ENCODE assay signal across 31 cellular contexts in genomic region chr6:129307845-129308244, GRCh38.
"Had no signal": no experiment of that assay in that cellular context is flagged by ENCODE, and none has a peak within 500 bp of the region (broad histone marks: within the 10 kb centered on the region; RNA-seq: fewer than 3 reads in every experiment).

No MANE protein-coding gene starts in this region.

- H3K27ac ChIP-seq: ascending aorta, cardiac muscle cell, VCaP had no signal

- FAIRE-seq: bronchial epithelial cell, TTC549 had no signal

- H3K9me3 ChIP-seq: ascending aorta had no signal

- H3K36me3 ChIP-seq: ascending aorta, cardiac muscle cell had no signal

- H3K27me3 ChIP-seq: ascending aorta, cardiac muscle cell had no signal

- H3K4me1 ChIP-seq: ascending aorta had no signal

- H3K4me3 ChIP-seq: ascending aorta, cardiac muscle cell had no signal

- DNase-seq: activated B cell treated with CpG ODN at 0.5 μM for 24 hours; activated CD4-positive, alpha-beta memory T cell treated with anti-CD3 and anti-CD28 coated beads for 36 hours; activated CD4-positive, alpha-beta T cell treated with anti-CD3 and anti-CD28 coated beads for 4 hours; activated CD4-positive, alpha-beta T cell treated with anti-CD3 and anti-CD28 coated beads, Interleukin-2, amount 10 ng/mL, durations not matched to agents 24 days and 14 days; activated CD4-positive, alpha-beta T cell treated with anti-CD3 and anti-CD28 coated beads, Interleukin-2, amount 50 U/mL, for 1 hour; activated CD4-positive, alpha-beta T cell treated with anti-CD3 and anti-CD28 coated beads, Interleukin-2, amount 50 U/mL, for 4 hours; activated CD4-positive, CD25-positive, alpha-beta regulatory T cell treated with anti-CD3 and anti-CD28 coated beads, Interleukin-2, amount 50 U/mL, for 72 hours; activated CD8-positive, alpha-beta memory T cell treated with anti-CD3 and anti-CD28 coated beads, Interleukin-2, amount 50 U/mL, for 4 hours; activated CD8-positive, alpha-beta T cell treated with anti-CD3 and anti-CD28 coated beads for 36 hours; activated effector memory CD4-positive, alpha-beta T cell treated with anti-CD3 and anti-CD28 coated beads, Interleukin-2, amount 50 U/mL, for 16 hours; activated gamma-delta T cell treated with Interleukin-2 at 50 U/mL for 16 hours; activated naive CD4-positive, alpha-beta T cell; activated naive CD4-positive, alpha-beta T cell treated with anti-CD3 and anti-CD28 coated beads for 36 hours; activated naive CD8-positive, alpha-beta T cell treated with anti-CD3 and anti-CD28 coated beads, Interleukin-2, amount 10 ng/mL, durations not matched to agents 7 days and 5 days; activated naive CD8-positive, alpha-beta T cell treated with anti-CD3 and anti-CD28 coated beads, Interleukin-2, amount 50 U/mL, for 24 hours; activated T-cell treated with anti-CD3 and anti-CD28 coated beads for 4 hours; activated T-cell treated with anti-CD3 and anti-CD28 coated beads, Interleukin-2, amount 50 U/mL, for 1 hour; activated T-cell treated with anti-CD3 and anti-CD28 coated beads, Interleukin-2, amount 50 U/mL, for 4 hours; activated T-cell treated with anti-CD3 and anti-CD28 coated beads, Interleukin-2, amount 50 U/mL, for 72 hours; amygdala; anterior cingulate cortex; caudate nucleus; cerebellar nuclear complex; T-helper 2 cell; T-helper 9 cell had no signal

- ATAC-seq: activated CD8-positive, alpha-beta T cell treated with anti-CD3 and anti-CD28 coated beads for 36 hours; activated naive CD8-positive, alpha-beta T cell treated with anti-CD3 and anti-CD28 coated beads, Interleukin-2, amount 50 U/mL, for 24 hours; activated T-cell treated with anti-CD3 and anti-CD28 coated beads, Interleukin-2, amount 50 U/mL, for 4 hours; activated T-cell treated with anti-CD3 and anti-CD28 coated beads, Interleukin-2, amount 50 U/mL, for 72 hours; activated T-helper 17 cell treated with anti-CD3 and anti-CD28 coated beads, Interleukin-2, amount 50 U/mL, for 72 hours had no signal
